8 cellular contexts compared by ENCODE assay signal in genomic region chr15:83066761-83067637, GRCh38. TPM values are rescaled to one million over a fixed set of nuclear protein-coding genes. Genes with fewer than 3 reads are reported as not detected.
DNase-seq lines count a peak whose midpoint lies in the region; ATAC-seq and TF ChIP-seq lines count a peak whose summit lies in the region.

BTBD1 (minus strand) TSS chr15:83067252; CDS start chr15:83067151, 101 bp downstream.

- H3K27ac Mint-ChIP-seq in activated T-cell treated with anti-CD3 and anti-CD28 coated beads, Interleukin-2, amount 50 U/mL, for 24 hours: peak within 1 kb of the TSS; percentile 92

- H3K36me3 Mint-ChIP-seq in activated T-cell treated with anti-CD3 and anti-CD28 coated beads, Interleukin-2, amount 50 U/mL, for 24 hours (ENCODE audit: low read depth): peaks cover 4% of the 10 kb centered on the region

- H3K27me3 Mint-ChIP-seq in activated T-cell treated with anti-CD3 and anti-CD28 coated beads, Interleukin-2, amount 50 U/mL, for 24 hours: no peaks in the 10 kb centered on the region

- peaks cover 39% of the 10 kb centered on the region for H3K4me1 ChIP-seq in HUES64 (ENCODE audit: insufficient read depth, low read length)
- H3K4me1 ChIP-seq in esophagus (ENCODE audit: control insufficient read depth in 2 of 2, insufficient read depth in 2 of 2, low read length in 1 of 2): no peaks in the 10 kb centered on the region
- H3K4me1 ChIP-seq in muscle layer of duodenum (ENCODE audit: control insufficient read depth in 1 of 2, insufficient read depth in 2 of 2, low read length in 2 of 2): peaks cover 10 to 31% of the 10 kb centered on the region in 2 donors

- H3K9ac ChIP-seq in HUES64 (ENCODE audit: low read depth, low read length): peak within 1 kb of the TSS; percentile 95

- H3K27ac ChIP-seq in HUES64 (ENCODE audit: low read depth, low read length) (peak within 1 kb of the TSS; percentile 93), esophagus (ENCODE audit: low read depth in 2 of 2, low read length in 1 of 2) (peak within 1 kb of the TSS; percentile 89 to 91), muscle layer of duodenum (ENCODE audit: low read length) (peak within 1 kb of the TSS; percentile 87)

- 2% methylated on average over 86 of the region's 86 CpGs for WGBS in HUES64
- WGBS in esophagus, 2 donors: 0 to 1% methylated on average over 81 to 86 of the region's 86 CpGs

- DNase-seq in DMS153 (lab: John Stamatoyannopoulos, UW): peak; percentile 55
- peak; percentile 91 for DNase-seq in activated T-cell treated with anti-CD3 and anti-CD28 coated beads, Interleukin-2, amount 50 U/mL, for 24 hours
- peak; percentile 70 for DNase-seq in stimulated activated CD8-positive, alpha-beta memory T cell treated with anti-CD3 and anti-CD28 coated beads, Interleukin-7, amount 100 ng/mL, for 24 hours (ENCODE audit: low read depth)

- H3K4me3 ChIP-seq in HUES64 (ENCODE audit: low read length): peak within 1 kb of the TSS; percentile 93
- peak within 1 kb of the TSS; percentile 90 to 96 for H3K4me3 ChIP-seq in esophagus (ENCODE audit: low read depth in 1 of 2, low read length in 2 of 2)
- peak within 1 kb of the TSS; percentile 87 to 93 for H3K4me3 ChIP-seq in muscle layer of duodenum (ENCODE audit: low read depth in 1 of 2, low read length in 2 of 2)

- H3K9me3 ChIP-seq in HUES64 (ENCODE audit: insufficient read depth, low read depth, low read length): 0 out of 2 replicates have a peak, but pooled peaks cover 3% of the 10 kb centered on the region
- no peaks in the 10 kb centered on the region for H3K9me3 ChIP-seq in esophagus (ENCODE audit: control insufficient read depth in 2 of 2, insufficient read depth in 1 of 2, low read depth in 1 of 2, low read length in 1 of 2)
- H3K9me3 ChIP-seq in muscle layer of duodenum (ENCODE audit: control insufficient read depth in 1 of 2, low read length in 2 of 2): no peaks in the 10 kb centered on the region

- H3K9me3 Mint-ChIP-seq in activated T-cell treated with anti-CD3 and anti-CD28 coated beads, Interleukin-2, amount 50 U/mL, for 24 hours: peaks cover 6% of the 10 kb centered on the region

- H3K36me3 ChIP-seq in HUES64 (ENCODE audit: insufficient read depth, low read length) (peaks cover 5% of the 10 kb centered on the region; the same call in 1 of the 2 replicates), esophagus (ENCODE audit: control insufficient read depth in 2 of 2, insufficient read depth in 2 of 2, low read length in 1 of 2) (no peaks in the 10 kb centered on the region), muscle layer of duodenum (ENCODE audit: control insufficient read depth in 1 of 2, insufficient read depth in 2 of 2, low read length in 2 of 2) (no peaks in the 10 kb centered on the region)

- ATAC-seq in GM21515 (IDR thresholded peaks at IDR 0.05; ENCODE audit: unreplicated experiment): peak; percentile 80

- no peak within 1 kb of the TSS for H3K4me3 Mint-ChIP-seq in activated T-cell treated with anti-CD3 and anti-CD28 coated beads, Interleukin-2, amount 50 U/mL, for 24 hours

- H3K27me3 ChIP-seq in HUES64 (ENCODE audit: insufficient read depth, low read length) (no peaks in the 10 kb centered on the region), esophagus (ENCODE audit: control insufficient read depth in 1 of 2, insufficient read depth in 2 of 2, low read length in 2 of 2) (no peaks in the 10 kb centered on the region), muscle layer of duodenum (ENCODE audit: low read depth, low read length) (no peaks in the 10 kb centered on the region)

- peaks cover 16% of the 10 kb centered on the region for H3K4me1 Mint-ChIP-seq in activated T-cell treated with anti-CD3 and anti-CD28 coated beads, Interleukin-2, amount 50 U/mL, for 24 hours (ENCODE audit: low read depth)

TF ChIP-seq in PFSK-1, 5 proteins besides CTCF, POLR2A, EP300 and RAD21:
- TF ChIP-seq POLR2AphosphoS5 (IDR thresholded peaks at IDR 0.05; ENCODE audit: low read depth, low read length) (peak; percentile 85), FOXP2 (optimal IDR thresholded peaks at IDR 0.05; ENCODE audit: borderline replicate concordance, extremely low read depth, extremely low read length, insufficient read depth) (peak; percentile 80), SIN3A (IDR thresholded peaks at IDR 0.05; ENCODE audit: borderline replicate concordance, insufficient read depth, low read length) (no peak), TAF1 (IDR thresholded peaks at IDR 0.05; ENCODE audit: borderline replicate concordance, insufficient read depth, low read length) (peak; percentile 78; the same call in 1 of the 2 replicates)
- TF ChIP-seq, protein P1, sequence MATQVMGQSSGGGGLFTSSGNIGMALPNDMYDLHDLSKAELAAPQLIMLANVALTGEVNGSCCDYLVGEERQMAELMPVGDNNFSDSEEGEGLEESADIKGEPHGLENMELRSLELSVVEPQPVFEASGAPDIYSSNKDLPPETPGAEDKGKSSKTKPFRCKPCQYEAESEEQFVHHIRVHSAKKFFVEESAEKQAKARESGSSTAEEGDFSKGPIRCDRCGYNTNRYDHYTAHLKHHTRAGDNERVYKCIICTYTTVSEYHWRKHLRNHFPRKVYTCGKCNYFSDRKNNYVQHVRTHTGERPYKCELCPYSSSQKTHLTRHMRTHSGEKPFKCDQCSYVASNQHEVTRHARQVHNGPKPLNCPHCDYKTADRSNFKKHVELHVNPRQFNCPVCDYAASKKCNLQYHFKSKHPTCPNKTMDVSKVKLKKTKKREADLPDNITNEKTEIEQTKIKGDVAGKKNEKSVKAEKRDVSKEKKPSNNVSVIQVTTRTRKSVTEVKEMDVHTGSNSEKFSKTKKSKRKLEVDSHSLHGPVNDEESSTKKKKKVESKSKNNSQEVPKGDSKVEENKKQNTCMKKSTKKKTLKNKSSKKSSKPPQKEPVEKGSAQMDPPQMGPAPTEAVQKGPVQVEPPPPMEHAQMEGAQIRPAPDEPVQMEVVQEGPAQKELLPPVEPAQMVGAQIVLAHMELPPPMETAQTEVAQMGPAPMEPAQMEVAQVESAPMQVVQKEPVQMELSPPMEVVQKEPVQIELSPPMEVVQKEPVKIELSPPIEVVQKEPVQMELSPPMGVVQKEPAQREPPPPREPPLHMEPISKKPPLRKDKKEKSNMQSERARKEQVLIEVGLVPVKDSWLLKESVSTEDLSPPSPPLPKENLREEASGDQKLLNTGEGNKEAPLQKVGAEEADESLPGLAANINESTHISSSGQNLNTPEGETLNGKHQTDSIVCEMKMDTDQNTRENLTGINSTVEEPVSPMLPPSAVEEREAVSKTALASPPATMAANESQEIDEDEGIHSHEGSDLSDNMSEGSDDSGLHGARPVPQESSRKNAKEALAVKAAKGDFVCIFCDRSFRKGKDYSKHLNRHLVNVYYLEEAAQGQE (IDR thresholded peaks at IDR 0.05; ENCODE audit: insufficient read depth in 1 of 2, low read depth in 2 of 2, low read length in 2 of 2): no peak
TF ChIP-seq in PFSK-1: peak in this region for 3.

RNA-seq across cellular contexts. Expression of gene BTBD1, which starts in this region (rescaled TPM):
- polyA plus RNA-seq in HUES64 (2013, experiment 1 of 2): 28.4 TPM
- 33.3 TPM for polyA plus RNA-seq in HUES64 (2013, experiment 2 of 2)
- 38.4 TPM for polyA plus RNA-seq in PFSK-1 (2012; ENCODE audit: insufficient read length, low read depth)
- polyA plus RNA-seq in esophagus: 10 to 100 TPM in 1 of 2 donors, 1 to 10 TPM in 1; 6.8 to 18.1 TPM

Comparison
In these comparisons a context has a peak if more than half of its experiments do, and no peak if none do; other contexts are left out.
1. Peak in every context shown above with its lines: DNase-seq, ATAC-seq, H3K4me3 ChIP-seq and H3K27ac ChIP-seq.